ENCODE assay signal across 14 cellular contexts in genomic region chr10:119620241-119620753, GRCh38. TPM values are rescaled to one million over a fixed set of nuclear protein-coding genes. Genes with fewer than 3 reads are reported as not detected.
DNase-seq lines count a peak whose midpoint lies in the region; ATAC-seq, FAIRE-seq and TF ChIP-seq lines count a peak whose summit lies in the region.
"Had no signal": no experiment of that assay in that cellular context is flagged by ENCODE, and none has a peak within 500 bp of the region (broad histone marks: within the 10 kb centered on the region; RNA-seq: fewer than 3 reads in every experiment).

No MANE protein-coding gene starts in this region.

- DNase-seq in AG10803 (ENCODE audit: low read depth), result peak; percentile 62
- DNase-seq in astrocyte (ENCODE audit: low read depth), result peak; percentile 14
- DNase-seq in kidney tubule cell (ENCODE audit: low spot score), result peak; percentile 93
- no peak for DNase-seq in NCI-H1048 (lab: John Stamatoyannopoulos, UW)
- DNase-seq in NK-92 (lab: John Stamatoyannopoulos, UW; ENCODE audit: unreplicated experiment), result no peak
- DNase-seq: COR-L47; effector memory CD8-positive, alpha-beta T cell; H7; RPMI8226 had no signal

- no peaks in the 10 kb centered on the region for H3K27me3 ChIP-seq in astrocyte (ENCODE audit: insufficient read depth, low read length)

- no peak for TF ChIP-seq CTCF in AG10803 (conservative IDR thresholded peaks at IDR 0.05; ENCODE audit: low read length)
- no peak for TF ChIP-seq CTCF in HEK293 (tag by site-specific recombination; IDR thresholded peaks at IDR 0.05)
- no peak for TF ChIP-seq CTCF in astrocyte (IDR thresholded peaks at IDR 0.05; ENCODE audit: insufficient read depth, low read depth, low read length)

- H3K4me3 Mint-ChIP-seq in astrocyte (ENCODE audit: unreplicated experiment), result peak overlapping the region; percentile 27
- H3K4me3 Mint-ChIP-seq: effector memory CD8-positive, alpha-beta T cell; stimulated activated memory B cell treated with anti-CD40 and anti-IgM and Interleukin-4, amounts not matched to agents 10 μg/mL and 1 μg/mL and 100 μg/mL, for 72 hours had no signal

- no peaks in the 10 kb centered on the region for H4K20me1 ChIP-seq in astrocyte (ENCODE audit: insufficient read depth, low read length)

- H3K9ac ChIP-seq in astrocyte (ENCODE audit: low read length), result no peak overlapping the region

- no peak overlapping the region for H3K4me2 ChIP-seq in astrocyte (ENCODE audit: low read length)

- FAIRE-seq in astrocyte (lab: Jason Lieb, UNC), result no peak

- no peaks in the 10 kb centered on the region for H3K36me3 ChIP-seq in HEK293 (ENCODE audit: control insufficient read depth in 2 of 2, insufficient read depth in 1 of 2, low read length in 2 of 2)
- H3K36me3 ChIP-seq in astrocyte (ENCODE audit: insufficient read depth, low read length), result no peaks in the 10 kb centered on the region

- no peak for ATAC-seq in HG03108 (IDR thresholded peaks at IDR 0.05; ENCODE audit: unreplicated experiment)
- no peak for ATAC-seq in GM21786 (IDR thresholded peaks at IDR 0.05; ENCODE audit: unreplicated experiment)
- ATAC-seq: effector memory CD8-positive, alpha-beta T cell; stimulated activated memory B cell treated with anti-CD40 and anti-IgM and Interleukin-4, amounts not matched to agents 10 μg/mL and 1 μg/mL and 100 μg/mL, for 72 hours had no signal

- POLR2A ChIA-PET in HEK293 (lab: Yijun Ruan, JAX), result interaction anchor here (1.2 kb wide), 1 partner anchor 23 kb away, joined by 4 read pairs; the partner anchor contains the start of gene TIAL1

- H3K27me3 Mint-ChIP-seq in astrocyte (ENCODE audit: low read depth, unreplicated experiment), result peaks cover 2% of the 10 kb centered on the region
- H3K27me3 Mint-ChIP-seq: stimulated activated memory B cell treated with anti-CD40 and anti-IgM and Interleukin-4, amounts not matched to agents 10 μg/mL and 1 μg/mL and 100 μg/mL, for 72 hours had no signal

- H3K9me3 ChIP-seq in HEK293 (ENCODE audit: control insufficient read depth, insufficient read depth, low read depth, low read length) (no peaks in the 10 kb centered on the region), astrocyte (ENCODE audit: insufficient read depth, low read depth, low read length) (no peaks in the 10 kb centered on the region)

- peaks cover 12% of the 10 kb centered on the region for H3K4me1 Mint-ChIP-seq in astrocyte (ENCODE audit: low read depth, unreplicated experiment)

- no peaks in the 10 kb centered on the region for H3K79me2 ChIP-seq in astrocyte (ENCODE audit: insufficient read depth, low read length)

- no peak overlapping the region for H3K27ac ChIP-seq in HEK293 (ENCODE audit: extremely low read depth, low read depth, low read length)
- H3K27ac ChIP-seq in astrocyte (ENCODE audit: low read depth, low read length), result no peak overlapping the region

- H3K36me3 Mint-ChIP-seq in astrocyte (ENCODE audit: low read depth, unreplicated experiment), result no peaks in the 10 kb centered on the region
- H3K36me3 Mint-ChIP-seq: stimulated activated memory B cell treated with anti-CD40 and anti-IgM and Interleukin-4, amounts not matched to agents 10 μg/mL and 1 μg/mL and 100 μg/mL, for 72 hours had no signal

- H3K4me3 ChIP-seq in AG10803 (ENCODE audit: low read length) (no peak overlapping the region), HEK293 (ENCODE audit: low read depth, low read length) (no peak overlapping the region), astrocyte (ENCODE audit: insufficient read depth, low read depth, low read length) (no peak overlapping the region)
- H3K4me3 ChIP-seq: lung had no signal

- peak overlapping the region; percentile 9 for H2AFZ ChIP-seq in astrocyte (ENCODE audit: low read depth, low read length)

- peaks cover 2% of the 10 kb centered on the region for H3K9me3 Mint-ChIP-seq in astrocyte (ENCODE audit: unreplicated experiment)
- H3K9me3 Mint-ChIP-seq: effector memory CD8-positive, alpha-beta T cell; stimulated activated memory B cell treated with anti-CD40 and anti-IgM and Interleukin-4, amounts not matched to agents 10 μg/mL and 1 μg/mL and 100 μg/mL, for 72 hours had no signal

- peak overlapping the region; percentile 77 for H3K27ac Mint-ChIP-seq in astrocyte (ENCODE audit: unreplicated experiment)
- H3K27ac Mint-ChIP-seq: effector memory CD8-positive, alpha-beta T cell; stimulated activated memory B cell treated with anti-CD40 and anti-IgM and Interleukin-4, amounts not matched to agents 10 μg/mL and 1 μg/mL and 100 μg/mL, for 72 hours had no signal

- CTCF ChIA-PET in HEK293 (lab: Yijun Ruan, JAX), result interaction anchor here (0.7 kb wide), 1 partner anchor 18 kb away, joined by 3 read pairs; no protein-coding TSS in a partner anchor

- H3K4me1 ChIP-seq in HEK293 (ENCODE audit: control insufficient read depth, insufficient read depth, low read length), result no peaks in the 10 kb centered on the region
- H3K4me1 ChIP-seq in astrocyte (ENCODE audit: insufficient read depth, low read length), result no peaks in the 10 kb centered on the region

TF ChIP-seq in HEK293, 187 proteins besides CTCF, POLR2A, EP300 and RAD21:
- TF ChIP-seq ZNF184 (tag by site-specific recombination; IDR thresholded peaks at IDR 0.05), result 0 out of 2 replicates have a peak, but pooled peaks have one; percentile 35
- 0 out of 2 replicates have a peak, but pooled peaks have one; percentile 10 for TF ChIP-seq ZIC2 (tag by site-specific recombination; IDR thresholded peaks at IDR 0.05)
- no peak for TF ChIP-seq ZNF560 (tag by site-specific recombination; IDR thresholded peaks at IDR 0.05; ENCODE audit: borderline replicate concordance)
- TF ChIP-seq ZBTB21 (tag by site-specific recombination; IDR thresholded peaks at IDR 0.05), result no peak
- peak; percentile 50 for TF ChIP-seq SP7 (tag by site-specific recombination; IDR thresholded peaks at IDR 0.05)

RNA-seq across cellular contexts. Expression of gene TIAL1, which starts 23.5 kb away (rescaled TPM):
- total RNA-seq in astrocyte, result 155 and 161 TPM in 2 replicates

RNA-seq across cellular contexts. Expression of gene BAG3, which starts 30.9 kb away (rescaled TPM):
- total RNA-seq in astrocyte, result 68.4 and 71.6 TPM in 2 replicates

Comparison
In these comparisons a context has a peak if more than half of its experiments do, and no peak if none do; other contexts are left out.
1. DNase-seq: peak in AG10803 (single experiment), astrocyte (single experiment) and kidney tubule cell (single experiment); none in NCI-H1048 (single experiment) and NK-92 (single experiment).